Comparison of ENCODE assay signal across 8 cellular contexts in genomic region chr14:102235275-102235897, GRCh38.
A peak's percentile ranks its signal among the peaks of the same experiment; 100 is the strongest.
DNase-seq lines count a peak whose midpoint lies in the region; ATAC-seq and TF ChIP-seq lines count a peak whose summit lies in the region.

No MANE protein-coding gene starts in this region.

- CTCF ChIA-PET in A673 (lab: Charles Lee) = no interaction called here

- ATAC-seq in GM19043 (IDR thresholded peaks at IDR 0.05; ENCODE audit: low read depth, unreplicated experiment) = peak; percentile 63
- ATAC-seq in activated naive CD4-positive, alpha-beta T cell treated with anti-CD3 and anti-CD28 coated beads, Interleukin-2, amount 50 U/mL, for 72 hours = peak; percentile 95 to 99
- ATAC-seq in Right ventricle myocardium inferior = peak; percentile 92

- H3K36me3 ChIP-seq in A673 (ENCODE audit: insufficient read depth, low read length, poor library complexity, severe bottlenecking) (no peaks in the 10 kb centered on the region), SJSA1 (no peaks in the 10 kb centered on the region)

- H3K36me3 Mint-ChIP-seq in activated naive CD4-positive, alpha-beta T cell treated with anti-CD3 and anti-CD28 coated beads, Interleukin-2, amount 50 U/mL, for 72 hours = no peaks in the 10 kb centered on the region
- H3K36me3 Mint-ChIP-seq in type B pancreatic cell = no peaks in the 10 kb centered on the region

- H3K4me1 Mint-ChIP-seq in type B pancreatic cell (ENCODE audit: unreplicated experiment) = no peaks in the 10 kb centered on the region

- H3K9me3 ChIP-seq in A673 (ENCODE audit: low read depth, low read length, poor library complexity, severe bottlenecking) (no peaks in the 10 kb centered on the region), SJSA1 (replicated peaks) (no peaks in the 10 kb centered on the region)

- H3K4me1 ChIP-seq in A673 (ENCODE audit: insufficient read depth, low read length, poor library complexity, severe bottlenecking) (peaks cover 6% of the 10 kb centered on the region), SJSA1 (replicated peaks) (no peaks in the 10 kb centered on the region)

- TF ChIP-seq CTCF in A673 (conservative IDR thresholded peaks at IDR 0.05; ENCODE audit: low read depth, low read length) = peak; percentile 82
- TF ChIP-seq CTCF in type B pancreatic cell (conservative IDR thresholded peaks at IDR 0.05) = peak; percentile 92

- BruUV-seq in A673 (replicated peaks; lab: Mats Ljungman, UMichigan) = no TSS peak

- H3K4me3 ChIP-seq in A673 (ENCODE audit: low read depth, low read length, poor library complexity, severe bottlenecking) (peak overlapping the region; percentile 51), SJSA1 (no peak overlapping the region)

- no peaks in the 10 kb centered on the region for H3K27me3 Mint-ChIP-seq in type B pancreatic cell

- H3K9me3 Mint-ChIP-seq in activated naive CD4-positive, alpha-beta T cell treated with anti-CD3 and anti-CD28 coated beads, Interleukin-2, amount 50 U/mL, for 72 hours = no peaks in the 10 kb centered on the region
- no peaks in the 10 kb centered on the region for H3K9me3 Mint-ChIP-seq in type B pancreatic cell

- peak; percentile 79 for DNase-seq in A673 (ENCODE audit: low spot score)
- DNase-seq in M059J (ENCODE audit: low read depth) = peak; percentile 75
- DNase-seq in SJSA1 (ENCODE audit: low read depth in 1 of 2, low spot score in 2 of 2) = peak; percentile 35 to 68
- DNase-seq in activated naive CD4-positive, alpha-beta T cell treated with anti-CD3 and anti-CD28 coated beads, Interleukin-2, amount 50 U/mL, for 72 hours (ENCODE audit: low spot score in 2 of 2) = peak; percentile 70 to 86
- peak; percentile 90 for DNase-seq in Right ventricle myocardium inferior (ENCODE audit: missing footprints)
- DNase-seq in posterior vena cava (ENCODE audit: low spot score) = peak; percentile 93
- no peak for DNase-seq in type B pancreatic cell (ENCODE audit: extremely low spot score, unreplicated experiment)

- peak overlapping the region; percentile 56 for H3K27ac ChIP-seq in A673 (ENCODE audit: low read depth, low read length, poor library complexity, severe bottlenecking)
- no peak overlapping the region for H3K27ac ChIP-seq in SJSA1

- H3K27me3 ChIP-seq in A673 (replicated peaks; ENCODE audit: insufficient read depth, low read depth, low read length, poor library complexity) (no peaks in the 10 kb centered on the region), SJSA1 (replicated peaks) (no peaks in the 10 kb centered on the region)

- no peak overlapping the region for H3K4me3 Mint-ChIP-seq in type B pancreatic cell

- no peak overlapping the region for H3K27ac Mint-ChIP-seq in activated naive CD4-positive, alpha-beta T cell treated with anti-CD3 and anti-CD28 coated beads, Interleukin-2, amount 50 U/mL, for 72 hours
- H3K27ac Mint-ChIP-seq in type B pancreatic cell = no peak overlapping the region

- intact Hi-C loops in A673 (cut with micrococcal nuclease; ENCODE audit: unreplicated experiment) (loop anchor here (2.0 kb wide), 1 partner anchor 79 kb away; no protein-coding TSS in a partner anchor), Right ventricle myocardium inferior (cut with DNase I) (loop anchor here (1.0 kb wide), 1 partner anchor 79 kb away; no protein-coding TSS in a partner anchor), posterior vena cava (cut with DNase I) (no loop called here)

- POLR2A ChIA-PET in A673 (lab: Charles Lee; ENCODE audit: low non-redundant PET) = no interaction called here

Comparison
In these comparisons a context has a peak if more than half of its experiments do, and no peak if none do; other contexts are left out.
1. intact Hi-C loops: an anchor here in A673 (2.0 kb wide) and Right ventricle myocardium inferior (1.0 kb wide); none called in posterior vena cava.